Comparison of ENCODE assay signal across 1 cellular context in genomic region chr18:13226533-13227144, GRCh38.
TF ChIP-seq lines count a peak whose summit lies in the region.

No MANE protein-coding gene starts in this region.

TF ChIP-seq in GM23338, 12 proteins besides CTCF, POLR2A, EP300 and RAD21 (continued from another document):
- TF ChIP-seq ZNF462 (CRISPR knock-in tag; IDR thresholded peaks at IDR 0.05) = no peak
- TF ChIP-seq, protein P1, sequence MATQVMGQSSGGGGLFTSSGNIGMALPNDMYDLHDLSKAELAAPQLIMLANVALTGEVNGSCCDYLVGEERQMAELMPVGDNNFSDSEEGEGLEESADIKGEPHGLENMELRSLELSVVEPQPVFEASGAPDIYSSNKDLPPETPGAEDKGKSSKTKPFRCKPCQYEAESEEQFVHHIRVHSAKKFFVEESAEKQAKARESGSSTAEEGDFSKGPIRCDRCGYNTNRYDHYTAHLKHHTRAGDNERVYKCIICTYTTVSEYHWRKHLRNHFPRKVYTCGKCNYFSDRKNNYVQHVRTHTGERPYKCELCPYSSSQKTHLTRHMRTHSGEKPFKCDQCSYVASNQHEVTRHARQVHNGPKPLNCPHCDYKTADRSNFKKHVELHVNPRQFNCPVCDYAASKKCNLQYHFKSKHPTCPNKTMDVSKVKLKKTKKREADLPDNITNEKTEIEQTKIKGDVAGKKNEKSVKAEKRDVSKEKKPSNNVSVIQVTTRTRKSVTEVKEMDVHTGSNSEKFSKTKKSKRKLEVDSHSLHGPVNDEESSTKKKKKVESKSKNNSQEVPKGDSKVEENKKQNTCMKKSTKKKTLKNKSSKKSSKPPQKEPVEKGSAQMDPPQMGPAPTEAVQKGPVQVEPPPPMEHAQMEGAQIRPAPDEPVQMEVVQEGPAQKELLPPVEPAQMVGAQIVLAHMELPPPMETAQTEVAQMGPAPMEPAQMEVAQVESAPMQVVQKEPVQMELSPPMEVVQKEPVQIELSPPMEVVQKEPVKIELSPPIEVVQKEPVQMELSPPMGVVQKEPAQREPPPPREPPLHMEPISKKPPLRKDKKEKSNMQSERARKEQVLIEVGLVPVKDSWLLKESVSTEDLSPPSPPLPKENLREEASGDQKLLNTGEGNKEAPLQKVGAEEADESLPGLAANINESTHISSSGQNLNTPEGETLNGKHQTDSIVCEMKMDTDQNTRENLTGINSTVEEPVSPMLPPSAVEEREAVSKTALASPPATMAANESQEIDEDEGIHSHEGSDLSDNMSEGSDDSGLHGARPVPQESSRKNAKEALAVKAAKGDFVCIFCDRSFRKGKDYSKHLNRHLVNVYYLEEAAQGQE (IDR thresholded peaks at IDR 0.05; ENCODE audit: unreplicated experiment) = no peak
- TF ChIP-seq JUNB (IDR thresholded peaks at IDR 0.05; ENCODE audit: unreplicated experiment) = no peak
- TF ChIP-seq NANOG (IDR thresholded peaks at IDR 0.05; ENCODE audit: borderline replicate concordance) = no peak
- TF ChIP-seq ZNF114 (CRISPR knock-in tag; IDR thresholded peaks at IDR 0.05) = no peak
- no peak for TF ChIP-seq ZNF331 (CRISPR knock-in tag; IDR thresholded peaks at IDR 0.05; ENCODE audit: low read depth)
- no peak for TF ChIP-seq EZH2phosphoT487 (IDR thresholded peaks at IDR 0.05; ENCODE audit: unreplicated experiment)
- TF ChIP-seq POLR2AphosphoS5 (IDR thresholded peaks at IDR 0.05; ENCODE audit: low read depth) = no peak
- TF ChIP-seq, protein P2, sequence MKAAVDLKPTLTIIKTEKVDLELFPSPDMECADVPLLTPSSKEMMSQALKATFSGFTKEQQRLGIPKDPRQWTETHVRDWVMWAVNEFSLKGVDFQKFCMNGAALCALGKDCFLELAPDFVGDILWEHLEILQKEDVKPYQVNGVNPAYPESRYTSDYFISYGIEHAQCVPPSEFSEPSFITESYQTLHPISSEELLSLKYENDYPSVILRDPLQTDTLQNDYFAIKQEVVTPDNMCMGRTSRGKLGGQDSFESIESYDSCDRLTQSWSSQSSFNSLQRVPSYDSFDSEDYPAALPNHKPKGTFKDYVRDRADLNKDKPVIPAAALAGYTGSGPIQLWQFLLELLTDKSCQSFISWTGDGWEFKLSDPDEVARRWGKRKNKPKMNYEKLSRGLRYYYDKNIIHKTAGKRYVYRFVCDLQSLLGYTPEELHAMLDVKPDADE (IDR thresholded peaks at IDR 0.05) = no peak
- no peak for TF ChIP-seq EZH2 (IDR thresholded peaks at IDR 0.05; ENCODE audit: low read depth, unreplicated experiment)
